12 cellular contexts compared by ENCODE assay signal in the genomic region with DNA sequence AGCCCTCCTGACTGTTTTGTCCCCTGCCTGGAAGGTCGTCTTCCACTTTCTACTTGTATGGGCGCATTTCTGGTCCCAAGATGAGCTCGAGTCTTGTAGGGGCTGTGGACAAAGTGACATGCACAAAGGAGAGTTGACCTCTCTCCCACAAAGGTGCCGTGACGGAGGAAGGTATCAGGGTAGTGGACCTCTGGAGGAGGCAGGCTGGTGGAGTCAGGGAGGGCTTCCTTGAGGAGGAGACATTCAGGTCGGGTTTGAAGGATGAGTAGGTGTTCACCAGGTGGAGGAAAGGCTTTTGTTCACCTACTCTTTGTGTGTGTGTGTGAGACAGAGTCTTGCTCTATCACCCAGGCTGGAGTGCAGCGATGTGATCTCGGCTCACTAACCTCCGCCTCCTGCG. TPM values are rescaled to one million over a fixed set of nuclear protein-coding genes. Genes with fewer than 3 reads are reported as not detected.
DNase-seq lines count a peak whose midpoint lies in the region; ATAC-seq and TF ChIP-seq lines count a peak whose summit lies in the region.
"Had no signal": no experiment of that assay in that cellular context is flagged by ENCODE, and none has a peak within 500 bp of the region (broad histone marks: within the 10 kb centered on the region; RNA-seq: fewer than 3 reads in every experiment).

No MANE protein-coding gene starts in this region.

- DNase-seq in activated naive CD4-positive, alpha-beta T cell treated with anti-CD3 and anti-CD28 coated beads, Interleukin-2, amount 10 ng/mL, durations not matched to agents 7 days and 5 days = no peak
- no peak for DNase-seq in activated naive CD4-positive, alpha-beta T cell treated with anti-CD3 and anti-CD28 coated beads, Interleukin-2, amount 50 U/mL, for 16 hours
- DNase-seq in fibroblast of the aortic adventitia (ENCODE audit: low read depth) = no peak
- DNase-seq in stimulated activated effector memory CD8-positive, alpha-beta T cell treated with anti-CD3 and anti-CD28 coated beads, Interleukin-12 subunit alpha, Interleukin-12 subunit beta, amount 100 ng/mL, for 72 hours (ENCODE audit: low spot score in 2 of 2) = no peak
- no peak for DNase-seq in NOMO-1 treated with DMSO at 0.1 percent for 48 hours (lab: John Stamatoyannopoulos, UW; ENCODE audit: unreplicated experiment)
- no peak for DNase-seq in GM10248 (ENCODE audit: extremely low spot score)
- DNase-seq: AML-193, gastrocnemius medialis, Kasumi-1, NCI-H2171 had no signal

- peak overlapping the region; percentile 31 for H3K27ac Mint-ChIP-seq in activated naive CD4-positive, alpha-beta T cell treated with anti-CD3 and anti-CD28 coated beads, Interleukin-2, amount 10 ng/mL, durations not matched to agents 7 days and 5 days
- no peak overlapping the region for H3K27ac Mint-ChIP-seq in stimulated activated effector memory CD8-positive, alpha-beta T cell treated with anti-CD3 and anti-CD28 coated beads, Interleukin-12 subunit alpha, Interleukin-12 subunit beta, amount 100 ng/mL, for 72 hours

- H3K27me3 Mint-ChIP-seq in activated naive CD4-positive, alpha-beta T cell treated with anti-CD3 and anti-CD28 coated beads, Interleukin-2, amount 10 ng/mL, durations not matched to agents 7 days and 5 days = peaks cover 4% of the 10 kb centered on the region

- no peak for ATAC-seq in stimulated activated effector memory CD8-positive, alpha-beta T cell treated with anti-CD3 and anti-CD28 coated beads, Interleukin-12 subunit alpha, Interleukin-12 subunit beta, amount 100 ng/mL, for 72 hours
- ATAC-seq in GM18505 (IDR thresholded peaks at IDR 0.05; ENCODE audit: unreplicated experiment) = no peak
- ATAC-seq: gastrocnemius medialis had no signal

- H3K27ac ChIP-seq in VCaP = peak overlapping the region; percentile 99; the same call in 1 of the 2 replicates

- H3K4me1 Mint-ChIP-seq in activated naive CD4-positive, alpha-beta T cell treated with anti-CD3 and anti-CD28 coated beads, Interleukin-2, amount 10 ng/mL, durations not matched to agents 7 days and 5 days = peaks cover 21% of the 10 kb centered on the region
- peaks cover 27% of the 10 kb centered on the region for H3K4me1 Mint-ChIP-seq in stimulated activated effector memory CD8-positive, alpha-beta T cell treated with anti-CD3 and anti-CD28 coated beads, Interleukin-12 subunit alpha, Interleukin-12 subunit beta, amount 100 ng/mL, for 72 hours

- peak overlapping the region; percentile 3 for H3K4me3 ChIP-seq in fibroblast of the aortic adventitia (ENCODE audit: low read depth, low read length)

- CTCF ChIA-PET in activated naive CD4-positive, alpha-beta T cell treated with anti-CD3 and anti-CD28 coated beads, Interleukin-2, amount 10 ng/mL, durations not matched to agents 7 days and 5 days (lab: Charles Lee) = interaction anchor here (0.6 to 2.1 kb wide), 3 partner anchors 15 to 113 kb away, joined by 3 to 8 read pairs (median 3); no protein-coding TSS in a partner anchor
- CTCF ChIA-PET in GM10248 (lab: Yijun Ruan, JAX) = interaction anchor here (3.8 kb wide), 1 partner anchor 19 kb away, joined by 20 read pairs; no protein-coding TSS in a partner anchor

- H3K9me3 Mint-ChIP-seq in activated naive CD4-positive, alpha-beta T cell treated with anti-CD3 and anti-CD28 coated beads, Interleukin-2, amount 10 ng/mL, durations not matched to agents 7 days and 5 days = no peaks in the 10 kb centered on the region
- no peaks in the 10 kb centered on the region for H3K9me3 Mint-ChIP-seq in stimulated activated effector memory CD8-positive, alpha-beta T cell treated with anti-CD3 and anti-CD28 coated beads, Interleukin-12 subunit alpha, Interleukin-12 subunit beta, amount 100 ng/mL, for 72 hours

- TF ChIP-seq POLR2A in GM18505 (IDR thresholded peaks at IDR 0.05; ENCODE audit: borderline replicate concordance, extremely low read depth, insufficient read depth, insufficient read length) = no peak

- POLR2A ChIA-PET in GM10248 (lab: Yijun Ruan, JAX) = no interaction called here

- H3K36me3 Mint-ChIP-seq in activated naive CD4-positive, alpha-beta T cell treated with anti-CD3 and anti-CD28 coated beads, Interleukin-2, amount 10 ng/mL, durations not matched to agents 7 days and 5 days = peaks cover 38% of the 10 kb centered on the region
- peaks cover 65% of the 10 kb centered on the region for H3K36me3 Mint-ChIP-seq in stimulated activated effector memory CD8-positive, alpha-beta T cell treated with anti-CD3 and anti-CD28 coated beads, Interleukin-12 subunit alpha, Interleukin-12 subunit beta, amount 100 ng/mL, for 72 hours

- TF ChIP-seq CTCF in VCaP (conservative IDR thresholded peaks at IDR 0.05) = no peak
- TF ChIP-seq CTCF in fibroblast of the aortic adventitia (IDR thresholded peaks at IDR 0.05; ENCODE audit: insufficient read depth, low read length) = no peak
- no peak for TF ChIP-seq CTCF in GM10248 (IDR thresholded peaks at IDR 0.05; ENCODE audit: control extremely low read depth, extremely low read depth, low read depth, missing control alignments)

- H3K4me3 Mint-ChIP-seq in activated naive CD4-positive, alpha-beta T cell treated with anti-CD3 and anti-CD28 coated beads, Interleukin-2, amount 10 ng/mL, durations not matched to agents 7 days and 5 days = peak overlapping the region; percentile 83
- peak overlapping the region; percentile 85 for H3K4me3 Mint-ChIP-seq in stimulated activated effector memory CD8-positive, alpha-beta T cell treated with anti-CD3 and anti-CD28 coated beads, Interleukin-12 subunit alpha, Interleukin-12 subunit beta, amount 100 ng/mL, for 72 hours

RNA-seq across cellular contexts. Expression of a gene that starts 1.7 kb away (rescaled TPM):
- total RNA-seq in fibroblast of the aortic adventitia (ENCODE audit: low replicate concordance) = 51.3 and 107 TPM in 2 replicates

RNA-seq across cellular contexts. Expression of a gene that starts 15.5 kb away (rescaled TPM):
- total RNA-seq in fibroblast of the aortic adventitia (ENCODE audit: low replicate concordance) = 0.54 and 1.3 TPM in 2 replicates

RNA-seq across cellular contexts. Expression of a gene that starts 25.1 kb away (rescaled TPM):
- total RNA-seq in fibroblast of the aortic adventitia (ENCODE audit: low replicate concordance) = 34.1 and 34.6 TPM in 2 replicates

RNA-seq across cellular contexts. Expression of a gene that starts 40.8 kb away (rescaled TPM):
- not detected in 2 replicates for total RNA-seq in fibroblast of the aortic adventitia (ENCODE audit: low replicate concordance)
- total RNA-seq: gastrocnemius medialis had no signal
